Comparison of ENCODE assay signal across 9 cellular contexts in genomic region chr17:20234266-20234665, GRCh38.
DNase-seq lines count a peak whose midpoint lies in the region; ATAC-seq lines count a peak whose summit lies in the region.
"Had no signal": no experiment of that assay in that cellular context is flagged by ENCODE, and none has a peak within 500 bp of the region (broad histone marks: within the 10 kb centered on the region; RNA-seq: fewer than 3 reads in every experiment).

No MANE protein-coding gene starts in this region.

- ATAC-seq in GM19351 (IDR thresholded peaks at IDR 0.05; ENCODE audit: unreplicated experiment): peak; percentile 89
- no peak for ATAC-seq in GM19035 (IDR thresholded peaks at IDR 0.05; ENCODE audit: unreplicated experiment)

- peak; percentile 15 to 26 for DNase-seq in activated CD4-positive, alpha-beta T cell treated with anti-CD3 and anti-CD28 coated beads, Interleukin-2, amount 50 U/mL, for 4 hours
- peak; percentile 32 for DNase-seq in activated naive CD8-positive, alpha-beta T cell treated with anti-CD3 and anti-CD28 coated beads, Interleukin-2, amount 50 U/mL, for 16 hours (ENCODE audit: low read depth, low spot score)
- DNase-seq in stimulated activated CD8-positive, alpha-beta memory T cell treated with anti-CD3 and anti-CD28 coated beads, Interleukin-15, amount 100 ng/mL, for 1 hour (ENCODE audit: low read depth): peak; percentile 6
- DNase-seq in KG1 (lab: John Stamatoyannopoulos, UW): no peak
- no peak for DNase-seq in C1 segment of cervical spinal cord (lab: John Stamatoyannopoulos, UW)
- DNase-seq in NK-92 (lab: John Stamatoyannopoulos, UW; ENCODE audit: unreplicated experiment): no peak
- DNase-seq: NCI-H1417 had no signal

Comparison
In these comparisons a context has a peak if more than half of its experiments do, and no peak if none do; other contexts are left out.
1. DNase-seq: peak in activated CD4-positive, alpha-beta T cell treated with anti-CD3 and anti-CD28 coated beads, Interleukin-2, amount 50 U/mL, for 4 hours (2 of 2), activated naive CD8-positive, alpha-beta T cell treated with anti-CD3 and anti-CD28 coated beads, Interleukin-2, amount 50 U/mL, for 16 hours (single experiment) and stimulated activated CD8-positive, alpha-beta memory T cell treated with anti-CD3 and anti-CD28 coated beads, Interleukin-15, amount 100 ng/mL, for 1 hour (single experiment); none in KG1 (single experiment), C1 segment of cervical spinal cord (0 of 14) and NK-92 (single experiment).